ENCODE assay signal across 9 cellular contexts in the genomic region with DNA sequence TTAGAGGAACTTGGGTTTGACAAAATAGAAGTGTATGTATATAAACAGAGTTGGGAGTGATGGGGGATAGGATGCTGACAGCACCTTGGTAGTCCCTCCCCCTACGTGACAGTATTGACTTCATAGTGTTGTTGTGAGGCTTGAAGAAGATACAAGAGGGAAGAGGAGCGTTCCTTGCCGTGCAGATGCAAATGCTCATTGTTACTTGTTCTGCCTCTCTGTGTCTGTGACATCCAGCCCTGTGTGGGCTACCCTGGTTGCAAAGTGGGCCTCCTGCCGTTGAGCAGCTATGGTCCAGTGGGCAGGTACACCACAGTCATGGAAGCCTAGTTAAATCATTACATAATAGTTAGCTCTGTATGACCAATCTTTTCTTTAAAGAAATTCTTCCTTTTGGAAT. TPM values are rescaled to one million over a fixed set of nuclear protein-coding genes. Genes with fewer than 3 reads are reported as not detected.
A peak's percentile ranks its signal among the peaks of the same experiment; 100 is the strongest.
DNase-seq lines count a peak whose midpoint lies in the region; ATAC-seq and TF ChIP-seq lines count a peak whose summit lies in the region.
"Had no signal": no experiment of that assay in that cellular context is flagged by ENCODE, and none has a peak within 500 bp of the region (broad histone marks: within the 10 kb centered on the region; RNA-seq: fewer than 3 reads in every experiment).

No MANE protein-coding gene starts in this region.

- H3K4me1 Mint-ChIP-seq in activated naive CD4-positive, alpha-beta T cell treated with anti-CD3 and anti-CD28 coated beads, Interleukin-2, amount 50 U/mL, for 24 hours, result peaks cover 89% of the 10 kb centered on the region

- no peak for TF ChIP-seq CTCF in esophagus squamous epithelium (IDR thresholded peaks at IDR 0.05)
- TF ChIP-seq CTCF in tibial nerve (IDR thresholded peaks at IDR 0.05), result no peak
- TF ChIP-seq CTCF in foreskin fibroblast (IDR thresholded peaks at IDR 0.05; ENCODE audit: low read depth, low read length), result no peak

- no peaks in the 10 kb centered on the region for H3K9me3 Mint-ChIP-seq in activated naive CD4-positive, alpha-beta T cell treated with anti-CD3 and anti-CD28 coated beads, Interleukin-2, amount 50 U/mL, for 24 hours

- H3K9me3 ChIP-seq in esophagus squamous epithelium (no peaks in the 10 kb centered on the region), tibial nerve (peaks cover 0 to 4% (median 2%) of the 10 kb centered on the region in 4 donors)

- H3K36me3 ChIP-seq in esophagus squamous epithelium (no peaks in the 10 kb centered on the region), tibial nerve (no peaks in the 10 kb centered on the region)

- peak overlapping the region; percentile 56 for H3K27ac Mint-ChIP-seq in activated naive CD4-positive, alpha-beta T cell treated with anti-CD3 and anti-CD28 coated beads, Interleukin-2, amount 50 U/mL, for 24 hours

- intact Hi-C loops in esophagus squamous epithelium (cut with DNase I), result no loop called here

- 79% methylated on average over 4 of the region's 4 CpGs for WGBS in esophagus squamous epithelium, 2 donors
- 57 to 91% methylated on average over 4 of the region's 4 CpGs for WGBS in tibial nerve, 2 donors

- H3K36me3 Mint-ChIP-seq in activated naive CD4-positive, alpha-beta T cell treated with anti-CD3 and anti-CD28 coated beads, Interleukin-2, amount 50 U/mL, for 24 hours, result peaks cover 11% of the 10 kb centered on the region

- H3K4me1 ChIP-seq in esophagus squamous epithelium, result peaks cover 44 to 79% (median 64%) of the 10 kb centered on the region in 3 donors
- peaks cover 0 to 73% (median 57%) of the 10 kb centered on the region in 4 donors for H3K4me1 ChIP-seq in tibial nerve

- H3K4me3 ChIP-seq in esophagus squamous epithelium, result no peak overlapping the region
- no peak overlapping the region for H3K4me3 ChIP-seq in tibial nerve
- H3K4me3 ChIP-seq in foreskin fibroblast (ENCODE audit: low read depth in 1 of 2, low read length in 2 of 2), result no peak overlapping the region

- no peaks in the 10 kb centered on the region for H3K27me3 Mint-ChIP-seq in activated naive CD4-positive, alpha-beta T cell treated with anti-CD3 and anti-CD28 coated beads, Interleukin-2, amount 50 U/mL, for 24 hours

- peak; percentile 42 for ATAC-seq in HG03521 (IDR thresholded peaks at IDR 0.05; ENCODE audit: unreplicated experiment)

- no peaks in the 10 kb centered on the region for H3K27me3 ChIP-seq in esophagus squamous epithelium
- no peaks in the 10 kb centered on the region for H3K27me3 ChIP-seq in tibial nerve

- no peak for TF ChIP-seq EP300 in tibial nerve (IDR thresholded peaks at IDR 0.05)

- H3K27ac ChIP-seq in esophagus squamous epithelium (peak overlapping the region; percentile 90 to 96 (median 92)), tibial nerve (peak overlapping the region in 3 of 4 donors; percentile 77 to 79 (median 78))

- DNase-seq in activated naive CD4-positive, alpha-beta T cell treated with Interleukin-2 at 50 U/mL for 16 hours, result no peak
- DNase-seq in esophagus squamous epithelium (lab: John Stamatoyannopoulos, UW), result no peak
- DNase-seq in tibial nerve (ENCODE audit: low spot score in 2 of 2), result no peak
- DNase-seq in foreskin fibroblast, result no peak
- DNase-seq in hypothalamus (lab: John Stamatoyannopoulos, UW), result no peak
- DNase-seq in NCI-H2227 (lab: John Stamatoyannopoulos, UW; ENCODE audit: unreplicated experiment), result no peak
- DNase-seq: NCI-H2081 treated with DMSO at 0.1 percent for 48 hours had no signal

- peak overlapping the region; percentile 1 for H3K4me3 Mint-ChIP-seq in activated naive CD4-positive, alpha-beta T cell treated with anti-CD3 and anti-CD28 coated beads, Interleukin-2, amount 50 U/mL, for 24 hours

- TF ChIP-seq POLR2A in esophagus squamous epithelium (IDR thresholded peaks at IDR 0.05) (no peak), tibial nerve (IDR thresholded peaks at IDR 0.05) (no peak)

RNA-seq across cellular contexts. Expression of gene SMAD3, which starts 45.0 kb away (rescaled TPM):
- total RNA-seq in esophagus squamous epithelium (100 to 1,000 TPM in 2 of 4 donors, 10 to 100 TPM in 2; 70.8 to 134 (median 105) TPM), tibial nerve (10 to 100 TPM; 36.3 to 68.6 (median 44.1) TPM)
